16 cellular contexts compared by ENCODE assay signal in the genomic region with DNA sequence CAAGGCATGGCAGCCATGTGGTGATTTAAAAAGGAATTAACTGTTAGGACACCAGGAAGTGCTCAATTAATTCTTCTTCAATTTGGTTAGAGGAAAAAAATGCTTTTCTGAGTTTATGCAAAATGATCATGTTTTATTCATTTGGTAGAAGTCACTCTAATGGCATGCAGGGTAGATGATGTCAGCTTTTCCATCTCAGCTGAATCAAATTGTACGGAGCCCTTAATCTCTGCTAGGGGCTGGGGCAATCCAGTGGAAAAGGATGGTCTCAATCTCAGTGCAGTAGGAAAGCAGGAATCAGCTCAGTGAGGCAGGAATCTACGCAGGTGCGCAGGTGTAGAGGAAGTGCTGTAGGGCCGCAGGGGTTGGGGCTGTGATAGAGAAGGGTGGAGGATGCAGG.
DNase-seq lines count a peak whose midpoint lies in the region; TF ChIP-seq lines count a peak whose summit lies in the region.
"Had no signal": no experiment of that assay in that cellular context is flagged by ENCODE, and none has a peak within 500 bp of the region (broad histone marks: within the 10 kb centered on the region; RNA-seq: fewer than 3 reads in every experiment).

No MANE protein-coding gene starts in this region.

- H3K27ac ChIP-seq in HEK293 (ENCODE audit: extremely low read depth, low read depth, low read length) (no peak overlapping the region), ascending aorta (no peak overlapping the region)
- H3K27ac ChIP-seq: ovary, sigmoid colon had no signal

- TF ChIP-seq CTCF in HEK293 (tag by site-specific recombination; IDR thresholded peaks at IDR 0.05): no peak
- no peak for TF ChIP-seq CTCF in choroid plexus epithelial cell (conservative IDR thresholded peaks at IDR 0.05; ENCODE audit: low read depth, low read length)
- TF ChIP-seq CTCF in ascending aorta (IDR thresholded peaks at IDR 0.05): no peak

- CTCF ChIA-PET in HEK293 (lab: Yijun Ruan, JAX): no interaction called here

- H3K9me3 ChIP-seq in HEK293 (ENCODE audit: control insufficient read depth, insufficient read depth, low read depth, low read length): no peaks in the 10 kb centered on the region
- no peaks in the 10 kb centered on the region for H3K9me3 ChIP-seq in ascending aorta
- H3K9me3 ChIP-seq: left lung, ovary, sigmoid colon had no signal

- POLR2A ChIA-PET in HEK293 (lab: Yijun Ruan, JAX): no interaction called here

- H3K4me3 ChIP-seq in HEK293 (ENCODE audit: low read depth, low read length) (no peak overlapping the region), choroid plexus epithelial cell (ENCODE audit: low read depth, low read length) (no peak overlapping the region), ascending aorta (no peak overlapping the region)
- H3K4me3 ChIP-seq: left lung, ovary, sigmoid colon had no signal

- H3K36me3 ChIP-seq in HEK293 (ENCODE audit: control insufficient read depth in 2 of 2, insufficient read depth in 1 of 2, low read length in 2 of 2) (no peaks in the 10 kb centered on the region), ascending aorta (no peaks in the 10 kb centered on the region)
- H3K36me3 ChIP-seq: left lung, ovary, sigmoid colon had no signal

- H3K4me1 ChIP-seq in HEK293 (ENCODE audit: control insufficient read depth, insufficient read depth, low read length) (peaks cover 10% of the 10 kb centered on the region), ascending aorta (no peaks in the 10 kb centered on the region)

- peak; percentile 69 for DNase-seq in AG08396 (ENCODE audit: low spot score)
- peak; percentile 24 for DNase-seq in choroid plexus epithelial cell (ENCODE audit: low read depth)
- peak; percentile 17 for DNase-seq in non-pigmented ciliary epithelial cell (ENCODE audit: low read depth)
- no peak for DNase-seq in activated CD4-positive, alpha-beta T cell treated with anti-CD3 and anti-CD28 coated beads for 4 hours
- no peak for DNase-seq in SHP77 treated with DMSO at 0.1 percent for 48 hours (lab: John Stamatoyannopoulos, UW)
- DNase-seq in COR-L47 (lab: John Stamatoyannopoulos, UW): no peak
- no peak for DNase-seq in ascending aorta (ENCODE audit: low spot score in 2 of 2)
- DNase-seq: activated CD4-positive, alpha-beta T cell treated with anti-CD3 and anti-CD28 coated beads, Interleukin-2, amount 50 U/mL, for 48 hours; activated T-cell treated with anti-CD3 and anti-CD28 coated beads, Interleukin-2, amount 50 U/mL, for 48 hours; AML-193; caudate nucleus; foreskin melanocyte; left lung; ovary; sigmoid colon had no signal

- H3K27me3 ChIP-seq in ascending aorta: no peaks in the 10 kb centered on the region
- H3K27me3 ChIP-seq: left lung, ovary, sigmoid colon had no signal

- intact Hi-C loops in ascending aorta (cut with DNase I): no loop called here

TF ChIP-seq in HEK293, 187 proteins besides CTCF, POLR2A, EP300 and RAD21:
- TF ChIP-seq ZEB2 (tag by site-specific recombination; IDR thresholded peaks at IDR 0.05) (0 out of 2 replicates have a peak, but pooled peaks have one; percentile 26), ZNF629 (tag by site-specific recombination; IDR thresholded peaks at IDR 0.05) (0 out of 2 replicates have a peak, but pooled peaks have one; percentile 27), ZNF311 (tag by site-specific recombination; IDR thresholded peaks at IDR 0.05; ENCODE audit: borderline replicate concordance) (no peak), ZNF664 (tag by site-specific recombination; IDR thresholded peaks at IDR 0.05) (no peak), KLF1 (tag by site-specific recombination; IDR thresholded peaks at IDR 0.05) (no peak), ZBTB21 (tag by site-specific recombination; IDR thresholded peaks at IDR 0.05) (no peak), ZNF24 (tag by site-specific recombination; IDR thresholded peaks at IDR 0.05) (no peak), GLI4 (tag by site-specific recombination; IDR thresholded peaks at IDR 0.05) (no peak), ZNF843 (tag by site-specific recombination; IDR thresholded peaks at IDR 0.05) (no peak), ZBTB48 (tag by site-specific recombination; IDR thresholded peaks at IDR 0.05) (peak; percentile 61), AEBP2 (tag by site-specific recombination; IDR thresholded peaks at IDR 0.05; ENCODE audit: borderline replicate concordance) (no peak), ZNF621 (tag by site-specific recombination; IDR thresholded peaks at IDR 0.05) (no peak), GFI1B (tag by site-specific recombination; IDR thresholded peaks at IDR 0.05) (0 out of 2 replicates have a peak, but pooled peaks have one; percentile 21), ZNF202 (tag by site-specific recombination; IDR thresholded peaks at IDR 0.05; ENCODE audit: borderline replicate concordance) (no peak), MYNN (tag by site-specific recombination; IDR thresholded peaks at IDR 0.05; ENCODE audit: borderline replicate concordance) (no peak), ZNF221 (tag by site-specific recombination; IDR thresholded peaks at IDR 0.05; ENCODE audit: borderline replicate concordance) (no peak), TRIM28 (IDR thresholded peaks at IDR 0.05; ENCODE audit: borderline replicate concordance, low read length) (no peak), ZNF114 (tag by site-specific recombination; IDR thresholded peaks at IDR 0.05) (no peak), ZNF404 (tag by site-specific recombination; IDR thresholded peaks at IDR 0.05) (no peak)
- TF ChIP-seq, protein P1, sequence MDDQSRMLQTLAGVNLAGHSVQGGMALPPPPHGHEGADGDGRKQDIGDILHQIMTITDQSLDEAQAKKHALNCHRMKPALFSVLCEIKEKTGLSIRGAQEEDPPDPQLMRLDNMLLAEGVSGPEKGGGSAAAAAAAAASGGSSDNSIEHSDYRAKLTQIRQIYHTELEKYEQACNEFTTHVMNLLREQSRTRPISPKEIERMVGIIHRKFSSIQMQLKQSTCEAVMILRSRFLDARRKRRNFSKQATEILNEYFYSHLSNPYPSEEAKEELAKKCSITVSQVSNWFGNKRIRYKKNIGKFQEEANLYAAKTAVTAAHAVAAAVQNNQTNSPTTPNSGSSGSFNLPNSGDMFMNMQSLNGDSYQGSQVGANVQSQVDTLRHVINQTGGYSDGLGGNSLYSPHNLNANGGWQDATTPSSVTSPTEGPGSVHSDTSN (CRISPR knock-in tag; IDR thresholded peaks at IDR 0.05): no peak

Comparison
In these comparisons a context has a peak if more than half of its experiments do, and no peak if none do; other contexts are left out.
1. DNase-seq: peak in AG08396 (single experiment), choroid plexus epithelial cell (single experiment) and non-pigmented ciliary epithelial cell (single experiment); none in activated CD4-positive, alpha-beta T cell treated with anti-CD3 and anti-CD28 coated beads for 4 hours (0 of 2), SHP77 treated with DMSO at 0.1 percent for 48 hours (single experiment), COR-L47 (single experiment) and ascending aorta (0 of 2).